Comparison of ENCODE assay signal across 8 cellular contexts in the genomic region with DNA sequence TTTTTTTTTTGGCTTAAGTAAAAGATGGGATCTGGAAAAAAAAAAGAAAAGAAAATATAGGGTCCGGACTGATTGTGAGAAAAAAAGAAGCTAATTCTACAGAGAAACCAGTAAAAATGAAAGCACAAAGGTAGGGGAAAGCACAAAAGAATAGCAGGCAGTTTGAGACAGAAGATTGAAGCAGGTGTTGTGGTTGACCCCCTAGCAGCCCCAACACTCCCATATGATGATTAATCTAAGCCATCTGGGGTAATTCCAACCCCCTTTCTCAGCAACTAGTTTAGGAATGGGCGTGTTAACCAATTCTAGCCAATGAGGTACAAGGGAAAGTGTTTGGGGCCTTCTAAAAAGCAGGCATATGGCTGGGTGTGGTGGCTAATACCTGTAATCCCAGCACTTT.
DNase-seq lines count a peak whose midpoint lies in the region; ATAC-seq and TF ChIP-seq lines count a peak whose summit lies in the region.
"Had no signal": no experiment of that assay in that cellular context is flagged by ENCODE, and none has a peak within 500 bp of the region (broad histone marks: within the 10 kb centered on the region; RNA-seq: fewer than 3 reads in every experiment).

No MANE protein-coding gene starts in this region.

- H3K9me3 ChIP-seq in esophagus squamous epithelium = peaks cover 0 to 10% (median 6%) of the 10 kb centered on the region in 3 donors

- intact Hi-C loops in esophagus squamous epithelium (cut with DNase I) = no loop called here

- 81 to 87% methylated on average over 2 of the region's 2 CpGs for WGBS in esophagus squamous epithelium, 2 donors

- TF ChIP-seq POLR2A in esophagus squamous epithelium (IDR thresholded peaks at IDR 0.05) = no peak

- H3K27ac ChIP-seq in esophagus squamous epithelium = peak overlapping the region in 3 of 4 donors; percentile 47 to 81 (median 77)

- peaks cover 4 to 59% (median 16%) of the 10 kb centered on the region in 3 donors for H3K4me1 ChIP-seq in esophagus squamous epithelium

- no peak overlapping the region for H3K4me3 ChIP-seq in esophagus squamous epithelium

- H3K36me3 ChIP-seq in esophagus squamous epithelium = peaks cover 0 to 34% (median 0%) of the 10 kb centered on the region in 3 donors

- no peak for TF ChIP-seq CTCF in esophagus squamous epithelium (IDR thresholded peaks at IDR 0.05)

- ATAC-seq in GM18873 (IDR thresholded peaks at IDR 0.05; ENCODE audit: low FRiP score, unreplicated experiment) (peak; percentile 89), GM21526 (IDR thresholded peaks at IDR 0.05; ENCODE audit: low FRiP score, unreplicated experiment) (peak; percentile 81), HG03378 (IDR thresholded peaks at IDR 0.05; ENCODE audit: unreplicated experiment) (peak; percentile 81)

- DNase-seq in esophagus squamous epithelium (lab: John Stamatoyannopoulos, UW) (no peak), NCI-H774 (lab: John Stamatoyannopoulos, UW) (no peak), NCI-H1105 (lab: John Stamatoyannopoulos, UW) (no peak), epidermal melanocyte (ENCODE audit: insufficient read length, low spot score) (no peak)
- DNase-seq: NCI-H748 treated with DMSO at 0.1 percent for 48 hours had no signal

- H3K27me3 ChIP-seq in esophagus squamous epithelium = no peaks in the 10 kb centered on the region
